Comparison of ENCODE assay signal across 9 cellular contexts in genomic region chr12:27780612-27781408, GRCh38. TPM values are rescaled to one million over a fixed set of nuclear protein-coding genes. Genes with fewer than 3 reads are reported as not detected.
DNase-seq lines count a peak whose midpoint lies in the region; ATAC-seq and TF ChIP-seq lines count a peak whose summit lies in the region.
"Had no signal": no experiment of that assay in that cellular context is flagged by ENCODE, and none has a peak within 500 bp of the region (broad histone marks: within the 10 kb centered on the region; RNA-seq: fewer than 3 reads in every experiment).

No MANE protein-coding gene starts in this region.

- H3K27ac ChIP-seq in right cardiac atrium (ENCODE audit: low read length) (peak overlapping the region; percentile 78), sigmoid colon (peak overlapping the region; percentile 86 to 98 (median 94))

- H3K27ac Mint-ChIP-seq in activated naive CD4-positive, alpha-beta T cell treated with anti-CD3 and anti-CD28 coated beads, Interleukin-2, amount 50 U/mL, for 72 hours, result peak overlapping the region; percentile 25 to 60

- no peak for DNase-seq in AG09309 (ENCODE audit: low read depth)
- peak; percentile 54 to 85 for DNase-seq in NCI-H526 (lab: John Stamatoyannopoulos, UW)
- DNase-seq in activated naive CD4-positive, alpha-beta T cell treated with anti-CD3 and anti-CD28 coated beads, Interleukin-2, amount 50 U/mL, for 72 hours (ENCODE audit: low spot score in 2 of 2), result no peak
- peak; percentile 24 to 57 (median 47) for DNase-seq in right cardiac atrium
- DNase-seq in sigmoid colon, result peak; percentile 71
- no peak for DNase-seq in Kasumi-1 (lab: John Stamatoyannopoulos, UW)

- no peaks in the 10 kb centered on the region for H3K27me3 ChIP-seq in right cardiac atrium (ENCODE audit: control insufficient read depth, insufficient read depth)
- no peaks in the 10 kb centered on the region for H3K27me3 ChIP-seq in sigmoid colon

- H3K4me3 ChIP-seq in AG09309 (ENCODE audit: control insufficient read depth, low read depth, low read length) (peak overlapping the region; percentile 90), right cardiac atrium (ENCODE audit: low read length) (peak overlapping the region; percentile 50), sigmoid colon (peak overlapping the region; percentile 69 to 79 (median 71))

- WGBS in right cardiac atrium, result 11% methylated on average over 27 of the region's 27 CpGs
- WGBS in sigmoid colon, 2 donors, result 5 to 14% methylated on average over 27 of the region's 27 CpGs

- intact Hi-C loops in right cardiac atrium (cut with DNase I), result no loop called here
- intact Hi-C loops in sigmoid colon (cut with DNase I), result loop anchor here (2.0 to 5.0 kb wide), 2 partner anchors 32 to 36 kb away; no protein-coding TSS in a partner anchor

- TF ChIP-seq CTCF in AG09309 (IDR thresholded peaks at IDR 0.05; ENCODE audit: control insufficient read depth, insufficient read depth, low read depth, low read length, missing control alignments) (no peak), sigmoid colon (IDR thresholded peaks at IDR 0.05) (no peak)

- no peak for TF ChIP-seq POLR2A in sigmoid colon (IDR thresholded peaks at IDR 0.05)

- H3K9me3 ChIP-seq in right cardiac atrium (ENCODE audit: control insufficient read depth, low read length) (no peaks in the 10 kb centered on the region), sigmoid colon (no peaks in the 10 kb centered on the region)

- TF ChIP-seq EP300 in sigmoid colon (IDR thresholded peaks at IDR 0.05), result no peak

- H3K9me3 Mint-ChIP-seq in activated naive CD4-positive, alpha-beta T cell treated with anti-CD3 and anti-CD28 coated beads, Interleukin-2, amount 50 U/mL, for 72 hours, result no peaks in the 10 kb centered on the region

- peak; percentile 27 for ATAC-seq in GM18867 (IDR thresholded peaks at IDR 0.05; ENCODE audit: unreplicated experiment)
- peak; percentile 41 for ATAC-seq in HG03064 (IDR thresholded peaks at IDR 0.05; ENCODE audit: low read depth, unreplicated experiment)
- ATAC-seq in activated naive CD4-positive, alpha-beta T cell treated with anti-CD3 and anti-CD28 coated beads, Interleukin-2, amount 50 U/mL, for 72 hours, result peak; percentile 37 to 49
- ATAC-seq in right cardiac atrium, result peak; percentile 10 to 41

- H3K4me1 ChIP-seq in right cardiac atrium (ENCODE audit: control insufficient read depth, insufficient read depth, low read length) (peaks cover 6% of the 10 kb centered on the region), sigmoid colon (peaks cover 0 to 61% (median 51%) of the 10 kb centered on the region in 4 donors)

- peaks cover 14 to 17% of the 10 kb centered on the region in 2 donors for H3K36me3 Mint-ChIP-seq in activated naive CD4-positive, alpha-beta T cell treated with anti-CD3 and anti-CD28 coated beads, Interleukin-2, amount 50 U/mL, for 72 hours

- no peaks in the 10 kb centered on the region for H3K36me3 ChIP-seq in sigmoid colon

RNA-seq across cellular contexts. Expression of gene MANSC4, which starts 0.8 kb away (rescaled TPM):
- total RNA-seq in activated naive CD4-positive, alpha-beta T cell treated with anti-CD3 and anti-CD28 coated beads, Interleukin-2, amount 50 U/mL, for 72 hours, result not detected
- total RNA-seq in right cardiac atrium, result not detected
- polyA plus RNA-seq in right cardiac atrium, result not detected
- total RNA-seq in sigmoid colon, result not detected
- not detected for polyA plus RNA-seq in sigmoid colon
- total RNA-seq: NCI-H460 had no signal

RNA-seq across cellular contexts. Expression of gene KLHL42, which starts 0.8 kb away (rescaled TPM):
- 10 to 100 TPM in 1 of 2 donors, 1 to 10 TPM in 1; 7.1 to 14.3 TPM for total RNA-seq in activated naive CD4-positive, alpha-beta T cell treated with anti-CD3 and anti-CD28 coated beads, Interleukin-2, amount 50 U/mL, for 72 hours
- 10 to 100 TPM in 2 of 4 donors, 1 to 10 TPM in 2; 7.4 to 13.4 (median 9.0) TPM for total RNA-seq in right cardiac atrium
- 4.7 TPM for polyA plus RNA-seq in right cardiac atrium
- total RNA-seq in sigmoid colon, result 10 to 100 TPM; 60.7 to 78.1 (median 65.6) TPM
- 10 to 100 TPM in 1 of 3 donors, 1 to 10 TPM in 2; 3.6 to 11.1 (median 7.2) TPM for polyA plus RNA-seq in sigmoid colon

Comparison
In these comparisons a context has a peak if more than half of its experiments do, and no peak if none do; other contexts are left out.
1. DNase-seq: peak in NCI-H526 (2 of 2), right cardiac atrium (3 of 3) and sigmoid colon (single experiment); none in AG09309 (single experiment), activated naive CD4-positive, alpha-beta T cell treated with anti-CD3 and anti-CD28 coated beads, Interleukin-2, amount 50 U/mL, for 72 hours (0 of 2) and Kasumi-1 (0 of 2).
2. RNA of gene KLHL42, which starts 0.8 kb away (total RNA-seq): 60.7 to 78.1 TPM in sigmoid colon; 7.1 to 14.3 TPM in activated naive CD4-positive, alpha-beta T cell treated with anti-CD3 and anti-CD28 coated beads, Interleukin-2, amount 50 U/mL, for 72 hours and 7.4 to 13.4 TPM in right cardiac atrium; every median in the first group is over 4 times any median in the second.
3. Peak in every context shown above with its lines, with median percentiles within 50 percentile points of each other: H3K4me3 ChIP-seq and ATAC-seq.